ENCODE assay signal across 8 cellular contexts in the genomic region with DNA sequence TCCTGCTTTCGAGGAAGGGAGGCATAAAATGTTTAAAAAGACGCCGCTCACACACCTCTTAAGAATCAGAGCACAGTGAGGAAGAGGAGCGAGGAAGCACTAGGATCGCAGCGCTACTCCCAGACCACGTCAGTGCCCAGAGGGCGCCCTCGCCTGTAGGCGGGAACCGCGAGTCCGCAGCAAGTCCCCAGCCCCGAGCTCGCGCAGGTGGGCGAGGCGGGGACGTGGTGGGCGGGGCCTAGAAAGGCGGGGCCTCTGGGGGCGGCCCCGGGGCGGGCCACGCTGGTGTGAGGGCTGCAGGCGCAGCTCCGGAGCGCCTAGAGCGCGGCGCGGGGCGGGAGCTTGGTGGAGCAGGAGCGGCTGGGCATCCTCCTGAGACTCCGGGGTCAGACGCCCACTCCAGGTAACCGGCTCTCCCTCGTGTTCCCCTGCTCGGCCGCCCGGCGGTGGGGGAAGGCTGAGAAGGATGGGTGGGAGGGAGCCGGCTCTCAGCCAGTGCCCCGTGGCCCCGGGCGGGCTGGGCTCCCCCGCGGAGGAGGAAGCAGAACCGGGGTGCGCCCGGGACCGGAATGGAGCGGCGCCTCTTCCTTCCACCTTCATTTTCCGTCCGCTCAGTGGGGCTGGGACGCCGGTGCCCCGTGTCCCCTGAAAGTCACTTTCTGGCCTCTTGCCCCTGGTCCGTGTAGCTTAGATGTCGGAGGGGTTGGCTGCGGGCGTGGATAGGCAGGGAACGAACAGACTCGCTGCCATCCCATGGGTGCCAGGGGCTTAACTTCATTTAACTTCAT. TPM values are rescaled to one million over a fixed set of nuclear protein-coding genes. Genes with fewer than 3 reads are reported as not detected.
DNase-seq lines count a peak whose midpoint lies in the region; ATAC-seq and TF ChIP-seq lines count a peak whose summit lies in the region.

TSS of gene GCNT1 (plus strand) at position 280 of the 788 bp plus-strand sequence. CDS start 43,200 bp downstream, outside the sequence.

- DNase-seq in GM04504 (ENCODE audit: low read depth) (peak; percentile 52), HCEC 1CT (peak; percentile 89), MG63 (peak; percentile 90), SJSA1 (ENCODE audit: low read depth in 1 of 2, low spot score in 2 of 2) (peak; percentile 77 to 87), germinal center (ENCODE audit: low spot score) (peak; percentile 96), occipital lobe (lab: John Stamatoyannopoulos, UW) (peak; percentile 40), thoracic aorta (ENCODE audit: low spot score) (no peak)
- peak; percentile 91 for DNase-seq in activated naive CD4-positive, alpha-beta T cell treated with Interleukin-2 at 50 U/mL for 16 hours

- H3K4me1 ChIP-seq in SJSA1 (replicated peaks): peaks cover 27% of the 10 kb centered on the region
- H3K4me1 ChIP-seq in thoracic aorta (ENCODE audit: control insufficient read depth in 1 of 2, low read depth in 2 of 2): peaks cover 5 to 16% of the 10 kb centered on the region in 2 donors

- H3K4me3 ChIP-seq in MG63: peak within 1 kb of the TSS; percentile 74
- H3K4me3 ChIP-seq in SJSA1: peak within 1 kb of the TSS; percentile 69
- peak within 1 kb of the TSS; percentile 94 for H3K4me3 ChIP-seq in thoracic aorta

- H3K27ac ChIP-seq in SJSA1 (peak within 1 kb of the TSS; percentile 29), thoracic aorta (peak within 1 kb of the TSS in 1 of 2 donors; percentile 52)

- peak; percentile 7 for TF ChIP-seq CTCF in thoracic aorta (IDR thresholded peaks at IDR 0.05)

- H3K36me3 ChIP-seq in MG63: peaks cover 2% of the 10 kb centered on the region; the same call in 1 of the 2 replicates
- H3K36me3 ChIP-seq in SJSA1: no peaks in the 10 kb centered on the region; the same call in 1 of the 2 replicates
- H3K36me3 ChIP-seq in thoracic aorta: no peaks in the 10 kb centered on the region

- ATAC-seq in thoracic aorta (ENCODE audit: insufficient number of reproducible peaks, low FRiP score, low read depth): peak; percentile 74

- H3K27me3 ChIP-seq in MG63: no peaks in the 10 kb centered on the region
- no peaks in the 10 kb centered on the region for H3K27me3 ChIP-seq in SJSA1 (replicated peaks)
- H3K27me3 ChIP-seq in thoracic aorta (replicated peaks; ENCODE audit: insufficient read depth): no peaks in the 10 kb centered on the region

- H3K9me3 ChIP-seq in MG63: no peaks in the 10 kb centered on the region
- H3K9me3 ChIP-seq in SJSA1 (replicated peaks): no peaks in the 10 kb centered on the region
- H3K9me3 ChIP-seq in thoracic aorta: no peaks in the 10 kb centered on the region

RNA-seq across cellular contexts. Expression of gene GCNT1, which starts in this region (rescaled TPM):
- total RNA-seq in MG63 (2014; rRNA removed; shearing (Covaris generic); ENCODE audit: low replicate concordance): 4.8 and 23.9 TPM in 2 replicates
- 14.6 and 17.8 TPM in 2 replicates for total RNA-seq in SJSA1 (2014; rRNA removed; shearing (Covaris generic))
- 4.4 TPM for total RNA-seq in occipital lobe
- 10 to 100 TPM; 17.1 to 24.1 TPM for total RNA-seq in thoracic aorta
